12 cellular contexts compared by ENCODE assay signal in genomic region chr3:156614642-156615511, GRCh38. TPM values are rescaled to one million over a fixed set of nuclear protein-coding genes. Genes with fewer than 3 reads are reported as not detected.
DNase-seq lines count a peak whose midpoint lies in the region.
"Had no signal": no experiment of that assay in that cellular context is flagged by ENCODE, and none has a peak within 500 bp of the region (broad histone marks: within the 10 kb centered on the region; RNA-seq: fewer than 3 reads in every experiment).

No MANE protein-coding gene starts in this region.

- H3K4me2 ChIP-seq in mesendoderm (ENCODE audit: low read length) (no peak overlapping the region), Karpas-422 (ENCODE audit: low read depth, low read length, poor library complexity, severe bottlenecking) (no peak overlapping the region)

- no peaks in the 10 kb centered on the region for H3K9me3 ChIP-seq in Karpas-422 (ENCODE audit: low read length)
- H3K9me3 ChIP-seq: ascending aorta had no signal

- H3K27ac ChIP-seq in mesendoderm (ENCODE audit: low read depth, low read length) (no peak overlapping the region), Karpas-422 (ENCODE audit: low read length) (no peak overlapping the region)

- no peaks in the 10 kb centered on the region for H3K79me1 ChIP-seq in mesendoderm (ENCODE audit: low read length)

- H3K23ac ChIP-seq in mesendoderm (ENCODE audit: low read length), result no peak overlapping the region

- no peak overlapping the region for H2AFZ ChIP-seq in Karpas-422 (ENCODE audit: low read length)

- DNase-seq in GM04503 (ENCODE audit: low read depth), result peak; percentile 35
- DNase-seq in HT1080 (ENCODE audit: low read depth), result peak; percentile 47
- DNase-seq in amniotic epithelial cell (ENCODE audit: low read depth), result peak; percentile 58
- DNase-seq in mesendoderm, result peak; percentile 77
- no peak for DNase-seq in putamen (ENCODE audit: low spot score)
- no peak for DNase-seq in effector CD8-positive, alpha-beta T cell (lab: John Stamatoyannopoulos, UW)
- no peak for DNase-seq in cerebellar nuclear complex (lab: John Stamatoyannopoulos, UW)
- DNase-seq in Karpas-422, result no peak
- DNase-seq: activated CD4-positive, alpha-beta T cell treated with anti-CD3 and anti-CD28 coated beads, Interleukin-2, amount 50 U/mL, for 1 hour; Calu3; NCI-H187 treated with DMSO at 0.1 percent for 48 hours had no signal

- H3K56ac ChIP-seq in mesendoderm (ENCODE audit: low read length), result no peak overlapping the region

- no peak overlapping the region for H2AK5ac ChIP-seq in mesendoderm (ENCODE audit: low read length)

- no peaks in the 10 kb centered on the region for H3K9me2 ChIP-seq in Karpas-422 (replicated peaks; ENCODE audit: insufficient read depth, low read length)

- no peaks in the 10 kb centered on the region for H3K79me2 ChIP-seq in mesendoderm (ENCODE audit: control insufficient read depth, insufficient read depth, low read length)
- no peaks in the 10 kb centered on the region for H3K79me2 ChIP-seq in Karpas-422 (ENCODE audit: low read length)

- no peak overlapping the region for H2BK15ac ChIP-seq in mesendoderm (replicated peaks; ENCODE audit: low read depth)

- no peak overlapping the region for H3K9ac ChIP-seq in mesendoderm (ENCODE audit: low read length)
- no peak overlapping the region for H3K9ac ChIP-seq in Karpas-422 (ENCODE audit: low read length)

- H3K4me3 ChIP-seq in mesendoderm (ENCODE audit: low read length) (no peak overlapping the region), Karpas-422 (ENCODE audit: low read length) (no peak overlapping the region)
- H3K4me3 ChIP-seq: ascending aorta had no signal

- WGBS in mesendoderm (ENCODE audit: extremely low coverage, insufficient coverage, low lambda C conversion rate), result no CpG with 5 or more reads among the region's 1 CpG

- no peak overlapping the region for H3K4ac ChIP-seq in mesendoderm (ENCODE audit: low read depth, low read length)

- H4K5ac ChIP-seq in mesendoderm (ENCODE audit: low read length), result no peak overlapping the region

- no peak overlapping the region for H4K8ac ChIP-seq in mesendoderm (ENCODE audit: low read depth, low read length)

- H2BK120ac ChIP-seq in mesendoderm (ENCODE audit: low read depth, low read length), result no peak overlapping the region

- H3K27me3 ChIP-seq in mesendoderm (ENCODE audit: insufficient read depth, low read length, poor library complexity) (no peaks in the 10 kb centered on the region), Karpas-422 (ENCODE audit: low read length) (no peaks in the 10 kb centered on the region)
- H3K27me3 ChIP-seq: ascending aorta had no signal

- H2BK5ac ChIP-seq in mesendoderm (ENCODE audit: low read length), result no peak overlapping the region

- H3K18ac ChIP-seq in mesendoderm (ENCODE audit: low read length), result no peak overlapping the region

- peaks cover 6% of the 10 kb centered on the region for H3K4me1 ChIP-seq in mesendoderm (ENCODE audit: control insufficient read depth, low read depth, low read length)
- peaks cover 9% of the 10 kb centered on the region for H3K4me1 ChIP-seq in Karpas-422 (ENCODE audit: low read length)
- H3K4me1 ChIP-seq: ascending aorta had no signal

- H3K36me3 ChIP-seq in mesendoderm (ENCODE audit: control insufficient read depth, insufficient read depth, low read length) (no peaks in the 10 kb centered on the region), Karpas-422 (ENCODE audit: insufficient read depth, low read length) (no peaks in the 10 kb centered on the region)
- H3K36me3 ChIP-seq: ascending aorta had no signal

- no peaks in the 10 kb centered on the region for H4K20me1 ChIP-seq in Karpas-422 (ENCODE audit: insufficient read depth, low read depth, low read length)

RNA-seq across cellular contexts. Expression of gene TIPARP, which starts 59.5 kb away (rescaled TPM):
- total RNA-seq in HT1080 (2014; rRNA removed; shearing (Covaris generic)), result 57.9 and 59.0 TPM in 2 replicates
- 31.9 and 34.8 TPM in 2 replicates for polyA plus RNA-seq in HT1080 (2015; cell fraction: cytosol; rRNA removed)
- 33.0 and 36.8 TPM in 2 replicates for polyA plus RNA-seq in HT1080 (2015; cell fraction: nucleus; rRNA removed)
- polyA plus RNA-seq in mesendoderm (2013, experiment 1 of 2), result 3.8 TPM
- 4.3 TPM for polyA plus RNA-seq in mesendoderm (2013, experiment 2 of 2)
- 9.5 and 20.4 TPM in 2 replicates for total RNA-seq in Karpas-422 (2014; rRNA removed; shearing (Covaris generic); ENCODE audit: low replicate concordance)

RNA-seq across cellular contexts. Expression of gene SSR3, which starts 60.0 kb away (rescaled TPM):
- total RNA-seq in HT1080 (2014; rRNA removed; shearing (Covaris generic)), result 563 and 655 TPM in 2 replicates
- 434 and 472 TPM in 2 replicates for polyA plus RNA-seq in HT1080 (2015; cell fraction: cytosol; rRNA removed)
- polyA plus RNA-seq in HT1080 (2015; cell fraction: nucleus; rRNA removed), result 259 and 305 TPM in 2 replicates
- 184 TPM for polyA plus RNA-seq in mesendoderm (2013, experiment 1 of 2)
- 182 TPM for polyA plus RNA-seq in mesendoderm (2013, experiment 2 of 2)
- 93.2 and 197 TPM in 2 replicates for total RNA-seq in Karpas-422 (2014; rRNA removed; shearing (Covaris generic); ENCODE audit: low replicate concordance)

Comparison
In these comparisons a context has a peak if more than half of its experiments do, and no peak if none do; other contexts are left out.
1. DNase-seq: peak in GM04503 (single experiment), HT1080 (single experiment), amniotic epithelial cell (single experiment) and mesendoderm (single experiment); none in putamen (single experiment), effector CD8-positive, alpha-beta T cell (single experiment), cerebellar nuclear complex (0 of 2) and Karpas-422 (single experiment).